Comparison of ENCODE assay signal across 2 cellular contexts in genomic region chr19:9700229-9700981, GRCh38.
A peak's percentile ranks its signal among the peaks of the same experiment; 100 is the strongest.
TF ChIP-seq lines count a peak whose summit lies in the region.

No MANE protein-coding gene starts in this region.

TF ChIP-seq in K562, 482 proteins besides CTCF, POLR2A, EP300 and RAD21 (continues in another document):
- TF ChIP-seq CXXC5 (CRISPR knock-in tag; IDR thresholded peaks at IDR 0.05), result peak; percentile 41; the same call in 1 of the 2 replicates
- no peak for TF ChIP-seq XRCC5 (IDR thresholded peaks at IDR 0.05; ENCODE audit: low read depth, low read length)
- TF ChIP-seq TFAP4 (CRISPR knock-in tag; IDR thresholded peaks at IDR 0.05; ENCODE audit: borderline replicate concordance), result peak; percentile 58; the same call in 1 of the 2 replicates
- no peak for TF ChIP-seq PATZ1 (CRISPR knock-in tag; IDR thresholded peaks at IDR 0.05; ENCODE audit: borderline replicate concordance)
- TF ChIP-seq ZNF592 (IDR thresholded peaks at IDR 0.05), result 0 out of 2 replicates have a peak, but pooled peaks have one; percentile 26
- no peak for TF ChIP-seq SOX6 (IDR thresholded peaks at IDR 0.05)
- TF ChIP-seq CCAR2 (IDR thresholded peaks at IDR 0.05; ENCODE audit: low read depth, low read length), result no peak
- no peak for TF ChIP-seq ZKSCAN1 (IDR thresholded peaks at IDR 0.05; ENCODE audit: low read depth, low read length)
- TF ChIP-seq MTA1 (IDR thresholded peaks at IDR 0.05; ENCODE audit: borderline replicate concordance), result no peak
- no peak for TF ChIP-seq MCM5 (IDR thresholded peaks at IDR 0.05; ENCODE audit: low read depth)
- no peak for TF ChIP-seq ZNF280A (IDR thresholded peaks at IDR 0.05; ENCODE audit: low read depth, partially characterized antibody)
- TF ChIP-seq SRSF1 (IDR thresholded peaks at IDR 0.05; ENCODE audit: low read depth, low read length), result no peak
- no peak for TF ChIP-seq TCF3 (CRISPR knock-in tag; IDR thresholded peaks at IDR 0.05)
- no peak for TF ChIP-seq ETV5 (CRISPR knock-in tag; IDR thresholded peaks at IDR 0.05; ENCODE audit: low read depth)
- no peak for TF ChIP-seq ZFX (CRISPR knock-in tag; IDR thresholded peaks at IDR 0.05)

TF ChIP-seq in HepG2, 621 proteins besides CTCF, POLR2A, EP300 and RAD21:
- no peak for TF ChIP-seq NAIF1 (CRISPR knock-in tag; IDR thresholded peaks at IDR 0.05; ENCODE audit: borderline replicate concordance)
- no peak for TF ChIP-seq MAFK (conservative IDR thresholded peaks at IDR 0.05 in 1 of 2, IDR thresholded peaks at IDR 0.05 in 1 of 2; ENCODE audit: low read length in 2 of 2)
- no peak for TF ChIP-seq CREBL2 (CRISPR knock-in tag; IDR thresholded peaks at IDR 0.05; ENCODE audit: borderline replicate concordance)
- no peak for TF ChIP-seq ZNF704 (CRISPR knock-in tag; IDR thresholded peaks at IDR 0.05; ENCODE audit: borderline replicate concordance)
- TF ChIP-seq ZNF776 (CRISPR knock-in tag; IDR thresholded peaks at IDR 0.05), result no peak
- TF ChIP-seq JUNB (CRISPR knock-in tag; IDR thresholded peaks at IDR 0.05; ENCODE audit: borderline replicate concordance), result no peak
- no peak for TF ChIP-seq KDM1A (CRISPR knock-in tag; IDR thresholded peaks at IDR 0.05)
- no peak for TF ChIP-seq SRSF1 (optimal IDR thresholded peaks at IDR 0.05; ENCODE audit: low read depth, low read length)
- no peak for TF ChIP-seq ZBTB7B (CRISPR knock-in tag; IDR thresholded peaks at IDR 0.05)
- TF ChIP-seq BCLAF1 (IDR thresholded peaks at IDR 0.05), result no peak
- TF ChIP-seq CEBPZ (IDR thresholded peaks at IDR 0.05; ENCODE audit: low read length), result no peak
- no peak for TF ChIP-seq PHB2 (IDR thresholded peaks at IDR 0.05; ENCODE audit: partially characterized antibody)
- no peak for TF ChIP-seq XRCC5 (optimal IDR thresholded peaks at IDR 0.05; ENCODE audit: low read length)
- TF ChIP-seq ZNF557 (CRISPR knock-in tag; IDR thresholded peaks at IDR 0.05), result no peak
- TF ChIP-seq SOX13 (IDR thresholded peaks at IDR 0.05), result no peak
- no peak for TF ChIP-seq SOX13 (CRISPR knock-in tag; conservative IDR thresholded peaks at IDR 0.05 in 1 of 2, IDR thresholded peaks at IDR 0.05 in 1 of 2)
- TF ChIP-seq ZFP36 (IDR thresholded peaks at IDR 0.05; ENCODE audit: borderline replicate concordance, low read depth, low read length, partially characterized antibody), result no peak
